In genomic region chr20:11216451-11217314, GRCh38 we compare ENCODE assay signal across 9 cellular contexts.
A peak's percentile ranks its signal among the peaks of the same experiment; 100 is the strongest.
DNase-seq lines count a peak whose midpoint lies in the region; TF ChIP-seq lines count a peak whose summit lies in the region.
"Had no signal": no experiment of that assay in that cellular context is flagged by ENCODE, and none has a peak within 500 bp of the region (broad histone marks: within the 10 kb centered on the region; RNA-seq: fewer than 3 reads in every experiment).

No MANE protein-coding gene starts in this region.

- H3K27me3 ChIP-seq in brain microvascular endothelial cell (replicated peaks) (no peaks in the 10 kb centered on the region), tibial artery (no peaks in the 10 kb centered on the region), esophagus muscularis mucosa (no peaks in the 10 kb centered on the region)

- WGBS in esophagus muscularis mucosa, result 61% methylated on average over 7 of the region's 7 CpGs

- H3K4me3 ChIP-seq in brain microvascular endothelial cell (ENCODE audit: low read depth, low read length) (no peak overlapping the region), tibial artery (no peak overlapping the region), esophagus muscularis mucosa (no peak overlapping the region)

- DNase-seq in HuH-7 (ENCODE audit: low spot score) (peak; percentile 31), brain microvascular endothelial cell (peak; percentile 62), left kidney (ENCODE audit: low read depth, low spot score) (peak; percentile 39), tibial artery (no peak), NCI-H1105 (lab: John Stamatoyannopoulos, UW) (no peak), esophagus muscularis mucosa (ENCODE audit: extremely low spot score) (no peak), NCI-H524 treated with DMSO at 0.1 percent for 48 hours (lab: John Stamatoyannopoulos, UW) (no peak)
- DNase-seq: erythroblast, T1000 had no signal

- H3K27ac ChIP-seq in brain microvascular endothelial cell (peak overlapping the region; percentile 64), tibial artery (peak overlapping the region; percentile 1 to 18), esophagus muscularis mucosa (replicated peaks in 1 of 4) (no peak overlapping the region)

- intact Hi-C loops in tibial artery (cut with DNase I; ENCODE audit: low total_unique reads), result no loop called here
- intact Hi-C loops in esophagus muscularis mucosa (cut with DNase I), result no loop called here

- TF ChIP-seq CTCF in brain microvascular endothelial cell (IDR thresholded peaks at IDR 0.05; ENCODE audit: low read depth, low read length, missing control alignments) (no peak), tibial artery (IDR thresholded peaks at IDR 0.05) (no peak), esophagus muscularis mucosa (IDR thresholded peaks at IDR 0.05) (no peak)

- H3K9me3 ChIP-seq in tibial artery, result no peaks in the 10 kb centered on the region
- no peaks in the 10 kb centered on the region for H3K9me3 ChIP-seq in esophagus muscularis mucosa

- H3K36me3 ChIP-seq in brain microvascular endothelial cell (replicated peaks) (no peaks in the 10 kb centered on the region), tibial artery (no peaks in the 10 kb centered on the region), esophagus muscularis mucosa (no peaks in the 10 kb centered on the region)

- no peak for TF ChIP-seq EP300 in esophagus muscularis mucosa (IDR thresholded peaks at IDR 0.05)

- H3K4me1 ChIP-seq in tibial artery (peaks cover 0 to 36% (median 16%) of the 10 kb centered on the region in 4 donors), esophagus muscularis mucosa (peaks cover 0 to 11% (median 10%) of the 10 kb centered on the region in 4 donors)

- no peak for TF ChIP-seq POLR2A in esophagus muscularis mucosa (IDR thresholded peaks at IDR 0.05; ENCODE audit: low read depth)

- in situ Hi-C loops in brain microvascular endothelial cell (cut with HindIII; ENCODE audit: low pct_ligation_motif_present, low sequenced_read_pairs), result no loop called here

Comparison
In these comparisons a context has a peak if more than half of its experiments do, and no peak if none do; other contexts are left out.
1. DNase-seq: peak in HuH-7 (single experiment), brain microvascular endothelial cell (single experiment) and left kidney (single experiment); none in tibial artery (0 of 2), NCI-H1105 (single experiment), esophagus muscularis mucosa (single experiment) and NCI-H524 treated with DMSO at 0.1 percent for 48 hours (single experiment).
2. H3K27ac ChIP-seq: peak in brain microvascular endothelial cell (single experiment) and tibial artery (2 of 2); none in esophagus muscularis mucosa (0 of 4).